In genomic region chr22:36352775-36353507, GRCh38 we compare ENCODE assay signal across 1 cellular context.
A peak's percentile ranks its signal among the peaks of the same experiment; 100 is the strongest.
TF ChIP-seq lines count a peak whose summit lies in the region.

No MANE protein-coding gene starts in this region.

TF ChIP-seq in HepG2, 621 proteins besides CTCF, POLR2A, EP300 and RAD21 (continued from another document and continues in another):
- TF ChIP-seq, protein P1, sequence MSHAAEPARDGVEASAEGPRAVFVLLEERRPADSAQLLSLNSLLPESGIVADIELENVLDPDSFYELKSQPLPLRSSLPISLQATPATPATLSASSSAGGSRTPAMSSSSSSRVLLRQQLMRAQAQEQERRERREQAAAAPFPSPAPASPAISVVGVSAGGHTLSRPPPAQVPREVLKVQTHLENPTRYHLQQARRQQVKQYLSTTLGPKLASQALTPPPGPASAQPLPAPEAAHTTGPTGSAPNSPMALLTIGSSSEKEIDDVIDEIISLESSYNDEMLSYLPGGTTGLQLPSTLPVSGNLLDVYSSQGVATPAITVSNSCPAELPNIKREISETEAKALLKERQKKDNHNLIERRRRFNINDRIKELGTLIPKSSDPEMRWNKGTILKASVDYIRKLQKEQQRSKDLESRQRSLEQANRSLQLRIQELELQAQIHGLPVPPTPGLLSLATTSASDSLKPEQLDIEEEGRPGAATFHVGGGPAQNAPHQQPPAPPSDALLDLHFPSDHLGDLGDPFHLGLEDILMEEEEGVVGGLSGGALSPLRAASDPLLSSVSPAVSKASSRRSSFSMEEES (CRISPR knock-in tag; IDR thresholded peaks at IDR 0.05), result no peak
- TF ChIP-seq U2AF1 (optimal IDR thresholded peaks at IDR 0.05; ENCODE audit: low read depth, low read length) (no peak), ZNF276 (CRISPR knock-in tag; IDR thresholded peaks at IDR 0.05; ENCODE audit: low read depth) (no peak), LBX2 (CRISPR knock-in tag; IDR thresholded peaks at IDR 0.05; ENCODE audit: borderline replicate concordance) (no peak), TOE1 (CRISPR knock-in tag; IDR thresholded peaks at IDR 0.05) (no peak), BRD4 (CRISPR knock-in tag; IDR thresholded peaks at IDR 0.05) (no peak), KMT2A (CRISPR knock-in tag; IDR thresholded peaks at IDR 0.05) (0 out of 2 replicates have a peak, but pooled peaks have one; percentile 58), NCOA1 (CRISPR knock-in tag; IDR thresholded peaks at IDR 0.05) (no peak), DMTF1 (CRISPR knock-in tag; IDR thresholded peaks at IDR 0.05) (no peak), HNRNPK (IDR thresholded peaks at IDR 0.05; ENCODE audit: low read depth, low read length, poor library complexity, severe bottlenecking) (no peak), CREM (IDR thresholded peaks at IDR 0.05) (peak; percentile 86), CREM (CRISPR knock-in tag; IDR thresholded peaks at IDR 0.05) (no peak), HMGA1 (CRISPR knock-in tag; conservative IDR thresholded peaks at IDR 0.05) (no peak), ZNF331 (CRISPR knock-in tag; IDR thresholded peaks at IDR 0.05) (peak; percentile 97), ZMYM3 (CRISPR knock-in tag; IDR thresholded peaks at IDR 0.05) (0 out of 2 replicates have a peak, but pooled peaks have one; percentile 12), JUNB (CRISPR knock-in tag; IDR thresholded peaks at IDR 0.05; ENCODE audit: borderline replicate concordance) (no peak), ZNF792 (CRISPR knock-in tag; IDR thresholded peaks at IDR 0.05) (peak; percentile 39; the same call in 1 of the 2 replicates), TCF7L2 (IDR thresholded peaks at IDR 0.05; ENCODE audit: low read depth, low read length) (no peak), POLR2AphosphoS2 (IDR thresholded peaks at IDR 0.05; ENCODE audit: low read depth, low read length) (no peak), ZFAT (CRISPR knock-in tag; conservative IDR thresholded peaks at IDR 0.05) (no peak), RFXANK (CRISPR knock-in tag; IDR thresholded peaks at IDR 0.05) (no peak), ZNF260 (CRISPR knock-in tag; IDR thresholded peaks at IDR 0.05; ENCODE audit: borderline replicate concordance, low read depth) (no peak), ZNF501 (CRISPR knock-in tag; IDR thresholded peaks at IDR 0.05) (no peak), HDAC6 (IDR thresholded peaks at IDR 0.05; ENCODE audit: low read depth, low read length) (no peak), EHMT2 (IDR thresholded peaks at IDR 0.05; ENCODE audit: borderline replicate concordance, low read depth, low read length) (no peak), HES4 (CRISPR knock-in tag; IDR thresholded peaks at IDR 0.05; ENCODE audit: borderline replicate concordance) (no peak), ZNF709 (CRISPR knock-in tag; IDR thresholded peaks at IDR 0.05) (no peak), POLR2AphosphoS5 (IDR thresholded peaks at IDR 0.05; ENCODE audit: low read depth, low read length) (0 out of 2 replicates have a peak, but pooled peaks have one; percentile 18), CAMTA2 (CRISPR knock-in tag; IDR thresholded peaks at IDR 0.05; ENCODE audit: borderline replicate concordance) (no peak), SP5 (CRISPR knock-in tag; IDR thresholded peaks at IDR 0.05; ENCODE audit: borderline replicate concordance, low read depth) (peak; percentile 50; the same call in 1 of the 2 replicates), ZNF574 (CRISPR knock-in tag; IDR thresholded peaks at IDR 0.05) (no peak), KDM3A (CRISPR knock-in tag; IDR thresholded peaks at IDR 0.05; ENCODE audit: low read depth) (0 out of 2 replicates have a peak, but pooled peaks have one; percentile 1), ZNF83 (CRISPR knock-in tag; IDR thresholded peaks at IDR 0.05; ENCODE audit: borderline replicate concordance) (no peak), TMF1 (CRISPR knock-in tag; IDR thresholded peaks at IDR 0.05; ENCODE audit: low read depth) (0 out of 2 replicates have a peak, but pooled peaks have one; percentile 30), MBNL3 (CRISPR knock-in tag; conservative IDR thresholded peaks at IDR 0.05) (no peak), MATR3 (CRISPR knock-in tag; IDR thresholded peaks at IDR 0.05) (no peak), ZNF878 (CRISPR knock-in tag; IDR thresholded peaks at IDR 0.05) (no peak), ZNF350 (CRISPR knock-in tag; IDR thresholded peaks at IDR 0.05; ENCODE audit: borderline replicate concordance, low read depth) (no peak; the same call in 1 of the 2 replicates), XRCC5 (optimal IDR thresholded peaks at IDR 0.05; ENCODE audit: low read length) (no peak), ZNF33A (CRISPR knock-in tag; IDR thresholded peaks at IDR 0.05; ENCODE audit: borderline replicate concordance) (no peak), ZNF337 (CRISPR knock-in tag; IDR thresholded peaks at IDR 0.05; ENCODE audit: borderline replicate concordance, low read depth) (no peak), ZZZ3 (CRISPR knock-in tag; IDR thresholded peaks at IDR 0.05; ENCODE audit: borderline replicate concordance) (no peak), ZBTB3 (CRISPR knock-in tag; IDR thresholded peaks at IDR 0.05; ENCODE audit: borderline replicate concordance, low read depth) (peak; percentile 14; the same call in 1 of the 2 replicates), SMAD9 (CRISPR knock-in tag; IDR thresholded peaks at IDR 0.05) (no peak), ZMYM4 (CRISPR knock-in tag; IDR thresholded peaks at IDR 0.05) (no peak), EEA1 (CRISPR knock-in tag; IDR thresholded peaks at IDR 0.05; ENCODE audit: borderline replicate concordance) (no peak)
- TF ChIP-seq, protein P2, sequence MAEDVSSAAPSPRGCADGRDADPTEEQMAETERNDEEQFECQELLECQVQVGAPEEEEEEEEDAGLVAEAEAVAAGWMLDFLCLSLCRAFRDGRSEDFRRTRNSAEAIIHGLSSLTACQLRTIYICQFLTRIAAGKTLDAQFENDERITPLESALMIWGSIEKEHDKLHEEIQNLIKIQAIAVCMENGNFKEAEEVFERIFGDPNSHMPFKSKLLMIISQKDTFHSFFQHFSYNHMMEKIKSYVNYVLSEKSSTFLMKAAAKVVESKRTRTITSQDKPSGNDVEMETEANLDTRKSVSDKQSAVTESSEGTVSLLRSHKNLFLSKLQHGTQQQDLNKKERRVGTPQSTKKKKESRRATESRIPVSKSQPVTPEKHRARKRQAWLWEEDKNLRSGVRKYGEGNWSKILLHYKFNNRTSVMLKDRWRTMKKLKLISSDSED (CRISPR knock-in tag; IDR thresholded peaks at IDR 0.05), result no peak
- TF ChIP-seq, protein P3, sequence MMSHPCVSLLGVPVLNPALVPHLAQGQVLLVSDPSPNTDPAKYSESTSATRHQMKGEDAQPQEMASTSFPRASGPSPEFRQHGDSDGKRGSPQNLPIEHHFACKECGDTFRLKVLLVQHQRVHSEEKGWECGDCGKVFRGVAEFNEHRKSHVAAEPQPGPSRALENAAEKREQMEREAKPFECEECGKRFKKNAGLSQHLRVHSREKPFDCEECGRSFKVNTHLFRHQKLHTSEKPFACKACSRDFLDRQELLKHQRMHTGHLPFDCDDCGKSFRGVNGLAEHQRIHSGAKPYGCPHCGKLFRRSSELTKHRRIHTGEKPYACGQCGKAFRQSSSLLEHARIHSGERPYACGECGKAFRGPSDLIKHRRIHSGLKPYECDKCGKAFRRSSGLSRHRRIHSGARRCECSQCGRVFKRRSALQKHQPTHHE (CRISPR knock-in tag; IDR thresholded peaks at IDR 0.05; ENCODE audit: borderline replicate concordance), result no peak
- TF ChIP-seq, protein P4, sequence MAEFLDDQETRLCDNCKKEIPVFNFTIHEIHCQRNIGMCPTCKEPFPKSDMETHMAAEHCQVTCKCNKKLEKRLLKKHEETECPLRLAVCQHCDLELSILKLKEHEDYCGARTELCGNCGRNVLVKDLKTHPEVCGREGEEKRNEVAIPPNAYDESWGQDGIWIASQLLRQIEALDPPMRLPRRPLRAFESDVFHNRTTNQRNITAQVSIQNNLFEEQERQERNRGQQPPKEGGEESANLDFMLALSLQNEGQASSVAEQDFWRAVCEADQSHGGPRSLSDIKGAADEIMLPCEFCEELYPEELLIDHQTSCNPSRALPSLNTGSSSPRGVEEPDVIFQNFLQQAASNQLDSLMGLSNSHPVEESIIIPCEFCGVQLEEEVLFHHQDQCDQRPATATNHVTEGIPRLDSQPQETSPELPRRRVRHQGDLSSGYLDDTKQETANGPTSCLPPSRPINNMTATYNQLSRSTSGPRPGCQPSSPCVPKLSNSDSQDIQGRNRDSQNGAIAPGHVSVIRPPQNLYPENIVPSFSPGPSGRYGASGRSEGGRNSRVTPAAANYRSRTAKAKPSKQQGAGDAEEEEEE (CRISPR knock-in tag; IDR thresholded peaks at IDR 0.05; ENCODE audit: borderline replicate concordance), result no peak
- TF ChIP-seq, protein P5, sequence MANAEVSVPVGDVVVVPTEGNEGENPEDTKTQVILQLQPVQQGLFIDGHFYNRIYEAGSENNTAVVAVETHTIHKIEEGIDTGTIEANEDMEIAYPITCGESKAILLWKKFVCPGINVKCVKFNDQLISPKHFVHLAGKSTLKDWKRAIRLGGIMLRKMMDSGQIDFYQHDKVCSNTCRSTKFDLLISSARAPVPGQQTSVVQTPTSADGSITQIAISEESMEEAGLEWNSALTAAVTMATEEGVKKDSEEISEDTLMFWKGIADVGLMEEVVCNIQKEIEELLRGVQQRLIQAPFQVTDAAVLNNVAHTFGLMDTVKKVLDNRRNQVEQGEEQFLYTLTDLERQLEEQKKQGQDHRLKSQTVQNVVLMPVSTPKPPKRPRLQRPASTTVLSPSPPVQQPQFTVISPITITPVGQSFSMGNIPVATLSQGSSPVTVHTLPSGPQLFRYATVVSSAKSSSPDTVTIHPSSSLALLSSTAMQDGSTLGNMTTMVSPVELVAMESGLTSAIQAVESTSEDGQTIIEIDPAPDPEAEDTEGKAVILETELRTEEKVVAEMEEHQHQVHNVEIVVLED (CRISPR knock-in tag; IDR thresholded peaks at IDR 0.05; ENCODE audit: borderline replicate concordance), result no peak
- TF ChIP-seq, protein P6, sequence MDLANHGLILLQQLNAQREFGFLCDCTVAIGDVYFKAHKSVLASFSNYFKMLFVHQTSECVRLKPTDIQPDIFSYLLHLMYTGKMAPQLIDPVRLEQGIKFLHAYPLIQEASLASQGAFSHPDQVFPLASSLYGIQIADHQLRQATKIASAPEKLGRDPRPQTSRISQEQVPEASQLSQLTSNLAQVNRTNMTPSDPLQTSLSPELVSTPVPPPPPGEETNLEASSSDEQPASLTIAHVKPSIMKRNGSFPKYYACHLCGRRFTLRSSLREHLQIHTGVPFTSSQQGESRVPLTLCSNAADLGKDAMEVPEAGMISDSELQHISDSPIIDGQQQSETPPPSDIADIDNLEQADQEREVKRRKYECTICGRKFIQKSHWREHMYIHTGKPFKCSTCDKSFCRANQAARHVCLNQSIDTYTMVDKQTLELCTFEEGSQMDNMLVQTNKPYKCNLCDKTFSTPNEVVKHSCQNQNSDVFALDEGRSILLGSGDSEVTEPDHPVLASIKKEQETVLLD (CRISPR knock-in tag; IDR thresholded peaks at IDR 0.05; ENCODE audit: low read depth), result no peak
